In the genomic region with DNA sequence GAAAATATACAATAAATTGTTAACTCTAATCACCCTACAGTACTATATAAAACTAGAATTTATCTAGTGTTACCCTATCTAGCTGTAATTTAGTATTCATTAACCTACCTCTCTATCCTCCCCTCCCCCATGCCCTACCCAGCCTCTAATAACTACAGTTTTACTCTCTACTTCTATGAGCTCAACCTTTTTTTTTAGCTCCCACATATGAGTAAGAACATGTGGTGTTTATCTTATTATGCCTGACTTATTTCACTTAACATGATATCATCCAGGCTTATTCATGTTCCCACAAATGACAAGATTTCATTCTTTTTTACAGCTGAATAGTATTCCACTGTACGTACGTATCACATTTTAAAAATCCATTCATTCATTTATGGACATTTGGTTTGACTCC, we compare ENCODE assay signal across 1 cellular context.
TF ChIP-seq lines count a peak whose summit lies in the region.

No MANE protein-coding gene starts in this region.

TF ChIP-seq in IMR-90, 13 proteins besides CTCF, POLR2A, EP300 and RAD21 (continued from another document):
- TF ChIP-seq, protein P1, sequence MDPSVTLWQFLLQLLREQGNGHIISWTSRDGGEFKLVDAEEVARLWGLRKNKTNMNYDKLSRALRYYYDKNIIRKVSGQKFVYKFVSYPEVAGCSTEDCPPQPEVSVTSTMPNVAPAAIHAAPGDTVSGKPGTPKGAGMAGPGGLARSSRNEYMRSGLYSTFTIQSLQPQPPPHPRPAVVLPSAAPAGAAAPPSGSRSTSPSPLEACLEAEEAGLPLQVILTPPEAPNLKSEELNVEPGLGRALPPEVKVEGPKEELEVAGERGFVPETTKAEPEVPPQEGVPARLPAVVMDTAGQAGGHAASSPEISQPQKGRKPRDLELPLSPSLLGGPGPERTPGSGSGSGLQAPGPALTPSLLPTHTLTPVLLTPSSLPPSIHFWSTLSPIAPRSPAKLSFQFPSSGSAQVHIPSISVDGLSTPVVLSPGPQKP (IDR thresholded peaks at IDR 0.05; ENCODE audit: borderline replicate concordance, low read depth, low read length): no peak
- no peak for TF ChIP-seq MAZ (IDR thresholded peaks at IDR 0.05; ENCODE audit: borderline replicate concordance, low read depth, low read length)
- TF ChIP-seq FOS (IDR thresholded peaks at IDR 0.05; ENCODE audit: low read depth, low read length): no peak
- TF ChIP-seq BHLHE40 (IDR thresholded peaks at IDR 0.05; ENCODE audit: low read depth, low read length): no peak
- no peak for TF ChIP-seq NFE2L2 (IDR thresholded peaks at IDR 0.05; ENCODE audit: low read depth, low read length)
